In genomic region chr2:101844055-101844635, GRCh38 we compare ENCODE assay signal across 1 cellular context.
TF ChIP-seq lines count a peak whose summit lies in the region.

No MANE protein-coding gene starts in this region.

TF ChIP-seq in SK-N-SH, 30 proteins besides CTCF, POLR2A, EP300 and RAD21 (continued from another document):
- TF ChIP-seq, protein P1, sequence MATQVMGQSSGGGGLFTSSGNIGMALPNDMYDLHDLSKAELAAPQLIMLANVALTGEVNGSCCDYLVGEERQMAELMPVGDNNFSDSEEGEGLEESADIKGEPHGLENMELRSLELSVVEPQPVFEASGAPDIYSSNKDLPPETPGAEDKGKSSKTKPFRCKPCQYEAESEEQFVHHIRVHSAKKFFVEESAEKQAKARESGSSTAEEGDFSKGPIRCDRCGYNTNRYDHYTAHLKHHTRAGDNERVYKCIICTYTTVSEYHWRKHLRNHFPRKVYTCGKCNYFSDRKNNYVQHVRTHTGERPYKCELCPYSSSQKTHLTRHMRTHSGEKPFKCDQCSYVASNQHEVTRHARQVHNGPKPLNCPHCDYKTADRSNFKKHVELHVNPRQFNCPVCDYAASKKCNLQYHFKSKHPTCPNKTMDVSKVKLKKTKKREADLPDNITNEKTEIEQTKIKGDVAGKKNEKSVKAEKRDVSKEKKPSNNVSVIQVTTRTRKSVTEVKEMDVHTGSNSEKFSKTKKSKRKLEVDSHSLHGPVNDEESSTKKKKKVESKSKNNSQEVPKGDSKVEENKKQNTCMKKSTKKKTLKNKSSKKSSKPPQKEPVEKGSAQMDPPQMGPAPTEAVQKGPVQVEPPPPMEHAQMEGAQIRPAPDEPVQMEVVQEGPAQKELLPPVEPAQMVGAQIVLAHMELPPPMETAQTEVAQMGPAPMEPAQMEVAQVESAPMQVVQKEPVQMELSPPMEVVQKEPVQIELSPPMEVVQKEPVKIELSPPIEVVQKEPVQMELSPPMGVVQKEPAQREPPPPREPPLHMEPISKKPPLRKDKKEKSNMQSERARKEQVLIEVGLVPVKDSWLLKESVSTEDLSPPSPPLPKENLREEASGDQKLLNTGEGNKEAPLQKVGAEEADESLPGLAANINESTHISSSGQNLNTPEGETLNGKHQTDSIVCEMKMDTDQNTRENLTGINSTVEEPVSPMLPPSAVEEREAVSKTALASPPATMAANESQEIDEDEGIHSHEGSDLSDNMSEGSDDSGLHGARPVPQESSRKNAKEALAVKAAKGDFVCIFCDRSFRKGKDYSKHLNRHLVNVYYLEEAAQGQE (IDR thresholded peaks at IDR 0.05; ENCODE audit: low read depth, low read length) = no peak
- TF ChIP-seq ZBTB33 (IDR thresholded peaks at IDR 0.05; ENCODE audit: borderline replicate concordance, low read depth) (no peak), TAF1 (IDR thresholded peaks at IDR 0.05; ENCODE audit: borderline replicate concordance, low read depth, low read length) (no peak)
